Comparison of ENCODE assay signal across 10 cellular contexts in genomic region chr18:77052656-77053309, GRCh38.
A peak's percentile ranks its signal among the peaks of the same experiment; 100 is the strongest.
DNase-seq lines count a peak whose midpoint lies in the region; ATAC-seq lines count a peak whose summit lies in the region.
"Had no signal": no experiment of that assay in that cellular context is flagged by ENCODE, and none has a peak within 500 bp of the region (broad histone marks: within the 10 kb centered on the region; RNA-seq: fewer than 3 reads in every experiment).

No MANE protein-coding gene starts in this region.

- no peak for ATAC-seq in GM19351 (IDR thresholded peaks at IDR 0.05; ENCODE audit: unreplicated experiment)

- H3K4me1 Mint-ChIP-seq in activated naive CD4-positive, alpha-beta T cell treated with anti-CD3 and anti-CD28 coated beads, Interleukin-2, amount 50 U/mL, for 24 hours, result peaks cover 70% of the 10 kb centered on the region

- no peaks in the 10 kb centered on the region for H3K36me3 ChIP-seq in thymus (ENCODE audit: control insufficient read depth, insufficient read depth)

- no peak overlapping the region for H3K4me3 ChIP-seq in thymus (ENCODE audit: low read length)

- H3K9me3 ChIP-seq in thymus (ENCODE audit: control insufficient read depth), result no peaks in the 10 kb centered on the region

- H3K27me3 ChIP-seq in thymus (ENCODE audit: control insufficient read depth, insufficient read depth), result no peaks in the 10 kb centered on the region

- peak overlapping the region; percentile 93 for H3K27ac Mint-ChIP-seq in activated naive CD4-positive, alpha-beta T cell treated with anti-CD3 and anti-CD28 coated beads, Interleukin-2, amount 50 U/mL, for 24 hours

- no peaks in the 10 kb centered on the region for H3K9me3 Mint-ChIP-seq in activated naive CD4-positive, alpha-beta T cell treated with anti-CD3 and anti-CD28 coated beads, Interleukin-2, amount 50 U/mL, for 24 hours

- H3K27me3 Mint-ChIP-seq in activated naive CD4-positive, alpha-beta T cell treated with anti-CD3 and anti-CD28 coated beads, Interleukin-2, amount 50 U/mL, for 24 hours, result no peaks in the 10 kb centered on the region

- H3K4me3 Mint-ChIP-seq in activated naive CD4-positive, alpha-beta T cell treated with anti-CD3 and anti-CD28 coated beads, Interleukin-2, amount 50 U/mL, for 24 hours, result no peak overlapping the region

- H3K27ac ChIP-seq in thymus (ENCODE audit: low read depth), result peak overlapping the region; percentile 8
- H3K27ac ChIP-seq: C4-2B, epithelial cell of prostate had no signal

- DNase-seq in activated naive CD4-positive, alpha-beta T cell treated with anti-CD3 and anti-CD28 coated beads, Interleukin-2, amount 50 U/mL, for 16 hours, result no peak
- peak; percentile 85 for DNase-seq in NAMALWA (ENCODE audit: low spot score)
- peak; percentile 75 for DNase-seq in germinal center (ENCODE audit: low spot score)
- no peak for DNase-seq in NCI-H2227 (lab: John Stamatoyannopoulos, UW; ENCODE audit: unreplicated experiment)
- DNase-seq in UCSD-AML1 (lab: John Stamatoyannopoulos, UW; ENCODE audit: unreplicated experiment), result no peak

- WGBS in thymus, result 40% methylated on average over 17 of the region's 17 CpGs

- H3K4me1 ChIP-seq in thymus (ENCODE audit: control insufficient read depth, insufficient read depth, low read length), result peaks cover 3% of the 10 kb centered on the region

- peaks cover 5% of the 10 kb centered on the region for H3K36me3 Mint-ChIP-seq in activated naive CD4-positive, alpha-beta T cell treated with anti-CD3 and anti-CD28 coated beads, Interleukin-2, amount 50 U/mL, for 24 hours

Comparison
In these comparisons a context has a peak if more than half of its experiments do, and no peak if none do; other contexts are left out.
1. DNase-seq: peak in NAMALWA (single experiment) and germinal center (single experiment); none in activated naive CD4-positive, alpha-beta T cell treated with anti-CD3 and anti-CD28 coated beads, Interleukin-2, amount 50 U/mL, for 16 hours (single experiment), NCI-H2227 (single experiment) and UCSD-AML1 (single experiment).